In genomic region chr20:34998331-34998950, GRCh38 we compare ENCODE assay signal across 27 cellular contexts. TPM values are rescaled to one million over a fixed set of nuclear protein-coding genes. Genes with fewer than 3 reads are reported as not detected.
A peak's percentile ranks its signal among the peaks of the same experiment; 100 is the strongest.
DNase-seq lines count a peak whose midpoint lies in the region; ATAC-seq, FAIRE-seq and TF ChIP-seq lines count a peak whose summit lies in the region.
"Had no signal": no experiment of that assay in that cellular context is flagged by ENCODE, and none has a peak within 500 bp of the region (broad histone marks: within the 10 kb centered on the region; RNA-seq: fewer than 3 reads in every experiment).

No MANE protein-coding gene starts in this region.

- no peak overlapping the region; the same call in 1 of the 2 replicates for H2AK5ac ChIP-seq in H1 (ENCODE audit: low read depth, low read length)

- no peaks in the 10 kb centered on the region for H3K9me3 Mint-ChIP-seq in activated CD4-positive, alpha-beta T cell treated with anti-CD3 and anti-CD28 coated beads, Interleukin-2, amount 10 ng/mL, durations not matched to agents 7 days and 5 days
- H3K9me3 Mint-ChIP-seq: mesothelial cell of epicardium; T-helper 2 cell treated with Interferon-gamma antibody and Interleukin-4, amounts not matched to agents 5 μg/mL and 100 μg/mL, for 36 hours had no signal

- no peak for TF ChIP-seq POLR2A in H1 (IDR thresholded peaks at IDR 0.05; ENCODE audit: control extremely low read depth in 1 of 2, low read depth in 2 of 2, low read length in 2 of 2)

- 93% methylated on average over 28 of the region's 28 CpGs; no CpG with 5 or more reads in 1 of the 2 experiments for whole genome bisulfite sequencing in H1 (ENCODE audit: extremely low coverage in 1 of 2, insufficient coverage in 1 of 2, insufficient read length in 1 of 2, insufficient replicate concordance in 2 of 2, low coverage in 1 of 2, low lambda C conversion rate in 2 of 2, missing lambda C conversion rate in 1 of 2), 2 experiments

- H2BK120ac ChIP-seq in H1 (replicated peaks; ENCODE audit: low read depth, low read length) = no peak overlapping the region

- H3K9me3 ChIP-seq in H1 (ENCODE audit: insufficient read depth in 2 of 2, low read depth in 1 of 2, low read length in 1 of 2) = no peaks in the 10 kb centered on the region
- H3K9me3 ChIP-seq in osteoblast (ENCODE audit: low read depth, low read length) = no peaks in the 10 kb centered on the region
- H3K9me3 ChIP-seq: BLaER1 treated with 17β-estradiol and CSF1 and Interleukin-3, amounts not matched to agents 10 nM and 100 nM had no signal

- H3K79me2 ChIP-seq in H1 (ENCODE audit: control insufficient read depth in 1 of 2, insufficient read depth in 2 of 2, low read length in 2 of 2) = no peaks in the 10 kb centered on the region
- H3K79me2 ChIP-seq in osteoblast (ENCODE audit: insufficient read depth, low read length) = no peaks in the 10 kb centered on the region

- H3K27me3 ChIP-seq in H1 (replicated peaks in 1 of 4; ENCODE audit: control insufficient read depth in 3 of 4, extremely low read depth in 1 of 4, insufficient read depth in 3 of 4, low read length in 3 of 4) (no peaks in the 10 kb centered on the region), osteoblast (ENCODE audit: insufficient read depth, low read length) (no peaks in the 10 kb centered on the region)
- H3K27me3 ChIP-seq: BLaER1 treated with 17β-estradiol and CSF1 and Interleukin-3, amounts not matched to agents 10 nM and 100 nM had no signal

- H3K4me3 ChIP-seq in H1 (ENCODE audit: extremely low read depth in 1 of 4, insufficient read depth in 2 of 4, low read depth in 3 of 4, low read length in 4 of 4) (no peak overlapping the region), osteoblast (ENCODE audit: insufficient read depth, low read length) (no peak overlapping the region)
- H3K4me3 ChIP-seq: BLaER1 treated with 17β-estradiol and CSF1 and Interleukin-3, amounts not matched to agents 10 nM and 100 nM; coronary artery had no signal

- peaks cover 6 to 9% of the 10 kb centered on the region in 2 experiments for H4K20me1 ChIP-seq in H1 (replicated peaks in 1 of 2; ENCODE audit: control insufficient read depth in 1 of 2, insufficient read depth in 2 of 2, low read length in 2 of 2)
- peaks cover 20% of the 10 kb centered on the region for H4K20me1 ChIP-seq in osteoblast (ENCODE audit: insufficient read depth, low read length)

- peaks cover 0 to 2% (median 0%) of the 10 kb centered on the region in 4 experiments; a peak in 2 of 7 replicates for H3K4me1 ChIP-seq in H1 (replicated peaks in 1 of 4; ENCODE audit: control insufficient read depth in 3 of 4, insufficient read depth in 4 of 4, low read length in 3 of 4)
- no peaks in the 10 kb centered on the region for H3K4me1 ChIP-seq in osteoblast (ENCODE audit: insufficient read depth, low read length)
- H3K4me1 ChIP-seq: BLaER1 treated with 17β-estradiol and CSF1 and Interleukin-3, amounts not matched to agents 10 nM and 100 nM had no signal

- H3K4me2 ChIP-seq in H1 (ENCODE audit: insufficient read depth in 1 of 2, low read depth in 2 of 2, low read length in 2 of 2) (no peak overlapping the region), osteoblast (ENCODE audit: insufficient read depth, low read length) (no peak overlapping the region)
- H3K4me2 ChIP-seq: BLaER1 treated with 17β-estradiol and CSF1 and Interleukin-3, amounts not matched to agents 10 nM and 100 nM had no signal

- no peak overlapping the region for H2AFZ ChIP-seq in H1 (ENCODE audit: low read length)
- no peak overlapping the region for H2AFZ ChIP-seq in osteoblast (ENCODE audit: low read length)

- H2BK5ac ChIP-seq in H1 (ENCODE audit: low read depth, low read length) = 0 out of 2 replicates have a peak overlapping the region, but pooled peaks have one; percentile 24

- no peak overlapping the region for H3K9ac ChIP-seq in H1 (replicated peaks in 1 of 4; ENCODE audit: extremely low read depth in 1 of 4, low read depth in 3 of 4, low read length in 3 of 4)
- H3K9ac ChIP-seq: BLaER1 treated with 17β-estradiol and CSF1 and Interleukin-3, amounts not matched to agents 10 nM and 100 nM had no signal

- H2BK20ac ChIP-seq in H1 (ENCODE audit: low read length) = no peak overlapping the region

- no peak overlapping the region for H3K4me3 Mint-ChIP-seq in activated CD4-positive, alpha-beta T cell treated with anti-CD3 and anti-CD28 coated beads, Interleukin-2, amount 10 ng/mL, durations not matched to agents 7 days and 5 days
- H3K4me3 Mint-ChIP-seq: mesothelial cell of epicardium; T-helper 2 cell treated with Interferon-gamma antibody and Interleukin-4, amounts not matched to agents 5 μg/mL and 100 μg/mL, for 36 hours had no signal

- H4K91ac ChIP-seq in H1 (replicated peaks; ENCODE audit: insufficient read length, low read length) = no peak overlapping the region

- H3K27ac Mint-ChIP-seq in activated CD4-positive, alpha-beta T cell treated with anti-CD3 and anti-CD28 coated beads, Interleukin-2, amount 10 ng/mL, durations not matched to agents 7 days and 5 days = peak overlapping the region; percentile 4
- H3K27ac Mint-ChIP-seq: mesothelial cell of epicardium; T-helper 2 cell treated with Interferon-gamma antibody and Interleukin-4, amounts not matched to agents 5 μg/mL and 100 μg/mL, for 36 hours had no signal

- no peak overlapping the region for H3K56ac ChIP-seq in H1 (replicated peaks; ENCODE audit: insufficient read length, low read depth, low read length)

- peak; percentile 72 to 79 for TF ChIP-seq RAD21 in H1 (IDR thresholded peaks at IDR 0.05 in 1 of 2, conservative IDR thresholded peaks at IDR 0.05 in 1 of 2; ENCODE audit: low read depth in 2 of 2, low read length in 2 of 2)

- no peak overlapping the region for H2BK15ac ChIP-seq in H1 (ENCODE audit: low read length)

- peak overlapping the region; percentile 75 for H3K4ac ChIP-seq in H1 (replicated peaks; ENCODE audit: insufficient read length, low read depth, low read length)

- H3K4me1 Mint-ChIP-seq in activated CD4-positive, alpha-beta T cell treated with anti-CD3 and anti-CD28 coated beads, Interleukin-2, amount 10 ng/mL, durations not matched to agents 7 days and 5 days = no peaks in the 10 kb centered on the region
- H3K4me1 Mint-ChIP-seq: mesothelial cell of epicardium had no signal

- H3K79me1 ChIP-seq in H1 (ENCODE audit: low read depth, low read length) = no peaks in the 10 kb centered on the region

- POLR2A ChIA-PET in activated CD4-positive, alpha-beta T cell treated with anti-CD3 and anti-CD28 coated beads, Interleukin-2, amount 10 ng/mL, durations not matched to agents 7 days and 5 days (lab: Charles Lee) = interaction anchor here (0.6 kb wide), 1 partner anchor 48 kb away, joined by 3 read pairs; no protein-coding TSS in a partner anchor
- POLR2A ChIA-PET in H1 (lab: Charles Lee; ENCODE audit: partially characterized antibody) = interaction anchor here (1.1 to 1.7 kb wide), 6 partner anchors 11 to 63 kb away, joined by 3 to 4 read pairs (median 4); partner anchors contain the start of genes GSS and MYH7B

- H3K27me3 Mint-ChIP-seq in activated CD4-positive, alpha-beta T cell treated with anti-CD3 and anti-CD28 coated beads, Interleukin-2, amount 10 ng/mL, durations not matched to agents 7 days and 5 days = no peaks in the 10 kb centered on the region

- TF ChIP-seq CTCF in H1 (IDR thresholded peaks at IDR 0.05; ENCODE audit: control extremely low read depth in 1 of 3, insufficient read depth in 1 of 3, low read depth in 1 of 3, low read length in 3 of 3) (peak; percentile 71 to 72 (median 72)), osteoblast (IDR thresholded peaks at IDR 0.05; ENCODE audit: extremely low read depth, low read depth, low read length) (no peak)

- H3K14ac ChIP-seq in H1 (ENCODE audit: insufficient read length) = no peak overlapping the region

- no peak overlapping the region for H4K5ac ChIP-seq in H1 (ENCODE audit: insufficient read length, low read depth, low read length)

- H3K27ac ChIP-seq in H1 (ENCODE audit: low read depth, low read length) (no peak overlapping the region), osteoblast (ENCODE audit: low read depth, low read length) (no peak overlapping the region)
- H3K27ac ChIP-seq: BLaER1 treated with 17β-estradiol and CSF1 and Interleukin-3, amounts not matched to agents 10 nM and 100 nM; coronary artery had no signal

- H3K36me3 Mint-ChIP-seq in activated CD4-positive, alpha-beta T cell treated with anti-CD3 and anti-CD28 coated beads, Interleukin-2, amount 10 ng/mL, durations not matched to agents 7 days and 5 days (ENCODE audit: low read depth) = peaks cover 28% of the 10 kb centered on the region

- no peak for ATAC-seq in HG02870 (IDR thresholded peaks at IDR 0.05; ENCODE audit: unreplicated experiment)
- ATAC-seq: stimulated activated naive CD8-positive, alpha-beta T cell treated with anti-CD3 and anti-CD28 coated beads, Interleukin-15, Interleukin-2, amounts not matched to agents 100 U/mL and 50 U/mL, for 24 hours had no signal

- no peak overlapping the region for H4K8ac ChIP-seq in H1 (ENCODE audit: extremely low read depth, insufficient read depth, low read length)

- no peak overlapping the region for H3K23ac ChIP-seq in H1 (ENCODE audit: insufficient read length)

- DNase-seq in activated CD4-positive, alpha-beta T cell treated with anti-CD3 and anti-CD28 coated beads, Interleukin-2, amount 10 ng/mL, durations not matched to agents 7 days and 5 days = no peak
- DNase-seq in activated CD4-positive, alpha-beta T cell treated with anti-CD3 and anti-CD28 coated beads, Interleukin-2, amount 50 U/mL, for 4 hours = no peak
- peak; percentile 16 for DNase-seq in NCI-H226
- peak in 1 of 2 experiments; percentile 66 for DNase-seq in H1 (ENCODE audit: low read depth in 1 of 2, low spot score in 2 of 2)
- peak; percentile 87 for DNase-seq in osteoblast (ENCODE audit: insufficient read length, low spot score, missing footprints)
- DNase-seq in T1000 (lab: John Stamatoyannopoulos, UW) = no peak
- no peak for DNase-seq in globus pallidus (ENCODE audit: low spot score)
- DNase-seq: activated CD4-positive, alpha-beta T cell treated with anti-CD3 and anti-CD28 coated beads for 1 hour; activated effector memory CD4-positive, alpha-beta T cell treated with anti-CD3 and anti-CD28 coated beads, Interleukin-2, amount 50 U/mL, for 16 hours; DMS153; MM.1S; NCI-H1930; NCI-H446; SIG-M5; stimulated activated naive CD8-positive, alpha-beta T cell treated with anti-CD3 and anti-CD28 coated beads, Interleukin-15, Interleukin-2, amounts not matched to agents 100 U/mL and 50 U/mL, for 24 hours had no signal

- H2BK12ac ChIP-seq in H1 (ENCODE audit: low read depth, low read length) = no peak overlapping the region

- no peaks in the 10 kb centered on the region; the same call in 1 of the 2 replicates for H3K23me2 ChIP-seq in H1 (ENCODE audit: low read depth, low read length)

- FAIRE-seq in H1 (lab: Jason Lieb, UNC) = no peak
- FAIRE-seq: astrocyte, GM18507, HTR-8/SVneo had no signal

- H3K36me3 ChIP-seq in H1 (ENCODE audit: control insufficient read depth in 2 of 4, insufficient read depth in 4 of 4, low read length in 3 of 4) = peaks cover 4 to 26% (median 20%) of the 10 kb centered on the region in 4 experiments; a peak in 5 of 8 replicates
- H3K36me3 ChIP-seq in osteoblast (ENCODE audit: insufficient read depth, low read length) = peaks cover 59% of the 10 kb centered on the region

- no peak overlapping the region for H3K18ac ChIP-seq in H1 (ENCODE audit: extremely low read depth, low read length)

- CTCF ChIA-PET in activated CD4-positive, alpha-beta T cell treated with anti-CD3 and anti-CD28 coated beads, Interleukin-2, amount 10 ng/mL, durations not matched to agents 7 days and 5 days (lab: Charles Lee) = interaction anchor here (0.5 to 1.4 kb wide), 3 partner anchors 12 to 195 kb away, joined by 3 to 4 read pairs (median 3); no protein-coding TSS in a partner anchor
- CTCF ChIA-PET in H1 (lab: Charles Lee; ENCODE audit: partially characterized antibody) = interaction anchor here (0.5 to 4.7 kb wide), 22 partner anchors 12 to 270 kb away, joined by 3 to 64 read pairs (median 4); partner anchors contain the start of genes ACSS2 and GGT7

- no peak for TF ChIP-seq EP300 in H1 (IDR thresholded peaks at IDR 0.05; ENCODE audit: borderline replicate concordance in 1 of 2, low read depth in 2 of 2, low read length in 2 of 2)

RNA-seq across cellular contexts. Expression of gene MYH7B, which starts 42.8 kb away (rescaled TPM):
- total RNA-seq in activated CD4-positive, alpha-beta T cell treated with anti-CD3 and anti-CD28 coated beads, Interleukin-2, amount 10 ng/mL, durations not matched to agents 7 days and 5 days = under 1 TPM; 0.04 to 0.27 TPM
- 0.30 and 0.69 TPM in 2 replicates for total RNA-seq in H1 (2021; fragmentation: NEBNext Ultra II Directional; extraction: Animal tissue kit (Norgen Biotek cat#: 25700))
- polyA plus RNA-seq in H1 (2011; rRNA removed) = 0.15 and 0.25 TPM in 2 replicates
- 0.25 TPM for polyA plus RNA-seq in H1 (2011; cell fraction: cytosol; rRNA removed)
- polyA plus RNA-seq in H1 (2011; cell fraction: nucleus; rRNA removed) = 1.9 TPM
- polyA plus RNA-seq in H1 (2012, experiment 1 of 2) = 0.10 to 1.1 TPM (median 0.71 TPM) in 4 replicates
- polyA plus RNA-seq in H1 (2012, experiment 2 of 2) = 0.03 TPM
- polyA plus RNA-seq in H1 (2013, experiment 1 of 2) = 0.20 TPM
- polyA plus RNA-seq in H1 (2013, experiment 2 of 2) = 0.24 TPM
- 0.10 and 0.32 TPM in 2 replicates for polyA minus RNA-seq in H1 (2011; rRNA and poly(A)+ RNA removed)
- polyA minus RNA-seq in H1 (2011; cell fraction: cytosol; rRNA and poly(A)+ RNA removed) = not detected
- 0.60 TPM for polyA minus RNA-seq in H1 (2011; cell fraction: nucleus; rRNA and poly(A)+ RNA removed)
- 0.29 and 0.36 TPM in 2 replicates for total RNA-seq in osteoblast
- total RNA-seq: A172, epithelial cell of proximal tubule, glomerular endothelial cell had no signal
- polyA plus RNA-seq: neural cell had no signal

RNA-seq across cellular contexts. Expression of gene GSS, which starts 42.8 kb away (rescaled TPM):
- total RNA-seq in activated CD4-positive, alpha-beta T cell treated with anti-CD3 and anti-CD28 coated beads, Interleukin-2, amount 10 ng/mL, durations not matched to agents 7 days and 5 days = 10 to 100 TPM; 48.7 to 49.1 TPM
- total RNA-seq in H1 (2021; fragmentation: NEBNext Ultra II Directional; extraction: Animal tissue kit (Norgen Biotek cat#: 25700)) = 29.4 and 34.6 TPM in 2 replicates
- 43.2 and 46.4 TPM in 2 replicates for polyA plus RNA-seq in H1 (2011; rRNA removed)
- 57.0 TPM for polyA plus RNA-seq in H1 (2011; cell fraction: cytosol; rRNA removed)
- 110 TPM for polyA plus RNA-seq in H1 (2011; cell fraction: nucleus; rRNA removed)
- polyA plus RNA-seq in H1 (2012, experiment 1 of 2) = 32.9 to 43.7 TPM (median 40.4 TPM) in 4 replicates
- polyA plus RNA-seq in H1 (2012, experiment 2 of 2) = 41.7 TPM
- 28.0 TPM for polyA plus RNA-seq in H1 (2013, experiment 1 of 2)
- polyA plus RNA-seq in H1 (2013, experiment 2 of 2) = 24.7 TPM
- 47.2 and 47.6 TPM in 2 replicates for polyA minus RNA-seq in H1 (2011; rRNA and poly(A)+ RNA removed)
- 15.7 TPM for polyA minus RNA-seq in H1 (2011; cell fraction: cytosol; rRNA and poly(A)+ RNA removed)
- polyA minus RNA-seq in H1 (2011; cell fraction: nucleus; rRNA and poly(A)+ RNA removed) = 35.8 TPM
- total RNA-seq in osteoblast = 54.6 and 58.3 TPM in 2 replicates

Comparison
In these comparisons a context has a peak if more than half of its experiments do, and no peak if none do; other contexts are left out.
1. DNase-seq: peak in NCI-H226 (single experiment) and osteoblast (single experiment); none in activated CD4-positive, alpha-beta T cell treated with anti-CD3 and anti-CD28 coated beads, Interleukin-2, amount 10 ng/mL, durations not matched to agents 7 days and 5 days (single experiment), activated CD4-positive, alpha-beta T cell treated with anti-CD3 and anti-CD28 coated beads, Interleukin-2, amount 50 U/mL, for 4 hours (0 of 2), T1000 (single experiment) and globus pallidus (single experiment).